Comparison of ENCODE assay signal across 9 cellular contexts in genomic region chr2:54581326-54582039, GRCh38.
DNase-seq lines count a peak whose midpoint lies in the region; ATAC-seq and TF ChIP-seq lines count a peak whose summit lies in the region.
"Had no signal": no experiment of that assay in that cellular context is flagged by ENCODE, and none has a peak within 500 bp of the region (broad histone marks: within the 10 kb centered on the region; RNA-seq: fewer than 3 reads in every experiment).

No MANE protein-coding gene starts in this region.

- H3K4me1 Mint-ChIP-seq in natural killer cell (peaks cover 56 to 81% of the 10 kb centered on the region in 2 donors), activated B cell treated with CpG ODN at 0.5 μM for 24 hours (peaks cover 98% of the 10 kb centered on the region)
- H3K4me1 Mint-ChIP-seq in natural killer cell treated with Interleukin-12 subunit alpha and Interleukin-12 subunit beta and Interleukin-15 and Interleukin-18, amount 100 ng/mL, for 72 hours (ENCODE audit: low read depth in 2 of 2), result peaks cover 52 to 59% of the 10 kb centered on the region in 2 donors

- POLR2A ChIA-PET in activated B cell treated with CpG ODN at 0.5 μM for 24 hours (lab: Charles Lee), result interaction anchor here (0.6 to 4.6 kb wide), 11 partner anchors 11 to 700 kb away, joined by 3 to 121 read pairs (median 7); no protein-coding TSS in a partner anchor

- no peak for TF ChIP-seq EP300 in stomach (IDR thresholded peaks at IDR 0.05)

- H3K36me3 ChIP-seq in HUES6 (ENCODE audit: control insufficient read depth, insufficient read depth, low read length) (no peaks in the 10 kb centered on the region), stomach (no peaks in the 10 kb centered on the region), heart right ventricle (peaks cover 0 to 30% (median 0%) of the 10 kb centered on the region in 9 donors)

- no peak overlapping the region for H3K4me3 ChIP-seq in HUES6 (ENCODE audit: low read depth, low read length)
- no peak overlapping the region for H3K4me3 ChIP-seq in stomach
- H3K4me3 ChIP-seq in heart right ventricle, result no peak overlapping the region

- H3K27ac ChIP-seq in HUES6 (ENCODE audit: low read depth, low read length) (0 out of 2 replicates have a peak overlapping the region, but pooled peaks have one; percentile 36), stomach (peak overlapping the region in 3 of 5 donors; percentile 83 to 94 (median 86)), heart right ventricle (peak overlapping the region in 2 of 10 donors; percentile 13 to 89)

- CTCF ChIA-PET in activated B cell treated with CpG ODN at 0.5 μM for 24 hours (lab: Charles Lee), result interaction anchor here (0.8 to 1.9 kb wide), 7 partner anchors 9 to 59 kb away, joined by 3 to 6 read pairs (median 4); no protein-coding TSS in a partner anchor

- no peak for ATAC-seq in natural killer cell
- no peak for ATAC-seq in natural killer cell treated with Interleukin-12 subunit alpha and Interleukin-12 subunit beta and Interleukin-15 and Interleukin-18, amount 100 ng/mL, for 72 hours
- ATAC-seq in activated B cell treated with CpG ODN at 0.5 μM for 24 hours (ENCODE audit: low read depth), result peak; percentile 41
- no peak for ATAC-seq in heart right ventricle

- H3K27me3 Mint-ChIP-seq in natural killer cell (ENCODE audit: low read depth in 2 of 2), result peaks cover 0 to 3% of the 10 kb centered on the region in 2 donors
- no peaks in the 10 kb centered on the region for H3K27me3 Mint-ChIP-seq in natural killer cell treated with Interleukin-12 subunit alpha and Interleukin-12 subunit beta and Interleukin-15 and Interleukin-18, amount 100 ng/mL, for 72 hours
- no peaks in the 10 kb centered on the region for H3K27me3 Mint-ChIP-seq in activated B cell treated with CpG ODN at 0.5 μM for 24 hours

- H3K9me3 ChIP-seq in HUES6 (ENCODE audit: control insufficient read depth, insufficient read depth, low read depth, low read length) (no peaks in the 10 kb centered on the region), stomach (no peaks in the 10 kb centered on the region), heart right ventricle (no peaks in the 10 kb centered on the region)

- DNase-seq in natural killer cell (no peak), activated B cell treated with CpG ODN at 0.5 μM for 24 hours (no peak), stomach (no peak), GM19238 (ENCODE audit: insufficient read length, low spot score) (no peak), AG08395 (ENCODE audit: low spot score) (no peak), heart right ventricle (no peak)
- DNase-seq in natural killer cell treated with Interleukin-12 subunit alpha and Interleukin-12 subunit beta and Interleukin-15 and Interleukin-18, amount 100 ng/mL, for 72 hours (ENCODE audit: low spot score), result no peak
- DNase-seq: kidney had no signal

- intact Hi-C loops in natural killer cell (cut with micrococcal nuclease) (no loop called here), activated B cell treated with CpG ODN at 0.5 μM for 24 hours (cut with micrococcal nuclease) (loop anchor here (5.0 kb wide), 1 partner anchor 836 kb away; the partner anchor contains the start of gene CCDC88A), stomach (cut with DNase I; ENCODE audit: low total_unique reads) (no loop called here), heart right ventricle (cut with DNase I) (no loop called here)

- H3K36me3 Mint-ChIP-seq in natural killer cell (no peaks in the 10 kb centered on the region), activated B cell treated with CpG ODN at 0.5 μM for 24 hours (ENCODE audit: low read depth) (peaks cover 8% of the 10 kb centered on the region)
- no peaks in the 10 kb centered on the region for H3K36me3 Mint-ChIP-seq in natural killer cell treated with Interleukin-12 subunit alpha and Interleukin-12 subunit beta and Interleukin-15 and Interleukin-18, amount 100 ng/mL, for 72 hours

- H3K4me3 Mint-ChIP-seq in natural killer cell (peak overlapping the region; percentile 70), activated B cell treated with CpG ODN at 0.5 μM for 24 hours (peak overlapping the region; percentile 77)
- H3K4me3 Mint-ChIP-seq in natural killer cell treated with Interleukin-12 subunit alpha and Interleukin-12 subunit beta and Interleukin-15 and Interleukin-18, amount 100 ng/mL, for 72 hours, result no peak overlapping the region

- WGBS in stomach, 5 donors, result 62 to 85% (median 67%) methylated on average over 7 of the region's 7 CpGs
- WGBS in heart right ventricle, 2 donors, result 66 to 69% methylated on average over 7 of the region's 7 CpGs

- no peaks in the 10 kb centered on the region for H3K27me3 ChIP-seq in HUES6 (ENCODE audit: control insufficient read depth, insufficient read depth, low read length)
- no peaks in the 10 kb centered on the region for H3K27me3 ChIP-seq in stomach
- no peaks in the 10 kb centered on the region for H3K27me3 ChIP-seq in heart right ventricle

- peak overlapping the region in 1 of 2 donors; percentile 97 for H3K27ac Mint-ChIP-seq in natural killer cell
- H3K27ac Mint-ChIP-seq in natural killer cell treated with Interleukin-12 subunit alpha and Interleukin-12 subunit beta and Interleukin-15 and Interleukin-18, amount 100 ng/mL, for 72 hours, result peak overlapping the region in 1 of 2 donors; percentile 81
- H3K27ac Mint-ChIP-seq in activated B cell treated with CpG ODN at 0.5 μM for 24 hours, result peak overlapping the region; percentile 91

- H3K9me3 Mint-ChIP-seq in natural killer cell (no peaks in the 10 kb centered on the region), activated B cell treated with CpG ODN at 0.5 μM for 24 hours (no peaks in the 10 kb centered on the region)
- H3K9me3 Mint-ChIP-seq in natural killer cell treated with Interleukin-12 subunit alpha and Interleukin-12 subunit beta and Interleukin-15 and Interleukin-18, amount 100 ng/mL, for 72 hours, result no peaks in the 10 kb centered on the region

- H3K9ac ChIP-seq in HUES6 (ENCODE audit: low read length), result peak overlapping the region; percentile 34

- TF ChIP-seq CTCF in natural killer cell (IDR thresholded peaks at IDR 0.05) (no peak), activated B cell treated with CpG ODN at 0.5 μM for 24 hours (IDR thresholded peaks at IDR 0.05) (no peak), stomach (IDR thresholded peaks at IDR 0.05) (no peak), heart right ventricle (IDR thresholded peaks at IDR 0.05) (no peak)

- no peak for TF ChIP-seq POLR2A in stomach (IDR thresholded peaks at IDR 0.05)

- H3K4me1 ChIP-seq in HUES6 (ENCODE audit: control insufficient read depth, insufficient read depth, low read length) (peaks cover 59% of the 10 kb centered on the region), stomach (peaks cover 64 to 99% (median 84%) of the 10 kb centered on the region in 4 donors), heart right ventricle (peaks cover 46 to 100% (median 99%) of the 10 kb centered on the region in 9 donors)
